Comparison of ENCODE assay signal across 20 cellular contexts in the genomic region with DNA sequence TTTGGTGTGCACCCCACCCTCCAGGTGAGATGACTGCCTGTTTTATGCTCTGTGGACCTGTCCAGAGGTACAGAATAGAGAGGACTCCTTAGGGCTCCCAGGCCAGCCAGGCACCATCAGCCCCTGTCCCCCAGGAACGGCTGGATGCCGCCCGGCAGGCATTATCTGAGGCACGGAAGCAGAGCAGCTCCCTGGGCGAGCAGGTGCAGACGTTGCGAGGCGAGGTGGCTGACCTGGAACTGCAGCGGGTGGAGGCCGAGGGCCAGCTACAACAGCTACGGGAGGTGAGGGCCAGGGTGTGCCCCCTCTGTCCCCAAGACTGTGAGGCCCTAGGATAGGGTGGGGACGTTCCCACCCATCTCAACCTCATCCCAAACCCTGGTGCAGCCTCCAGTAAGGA. TPM values are rescaled to one million over a fixed set of nuclear protein-coding genes. Genes with fewer than 3 reads are reported as not detected.
"Had no signal": no experiment of that assay in that cellular context is flagged by ENCODE, and none has a peak within 500 bp of the region (broad histone marks: within the 10 kb centered on the region; RNA-seq: fewer than 3 reads in every experiment).

No MANE protein-coding gene starts in this region.

- H3K4me1 ChIP-seq: psoas muscle had no signal

- H3K27ac Mint-ChIP-seq: immature natural killer cell, neural progenitor cell had no signal

- H3K4me3 Mint-ChIP-seq: effector memory CD8-positive, alpha-beta T cell; immature natural killer cell; naive thymus-derived CD8-positive, alpha-beta T cell; neural progenitor cell; stimulated activated effector memory CD8-positive, alpha-beta T cell treated with anti-CD3 and anti-CD28 coated beads, Interleukin-12 subunit alpha, Interleukin-12 subunit beta, amount 100 ng/mL, for 72 hours had no signal

- DNase-seq: cortex of kidney; effector memory CD8-positive, alpha-beta T cell; hypothalamus; immature natural killer cell; islet precursor cell; kidney glomerular epithelial cell; left ventricle myocardium superior; lower lobe of right lung; naive thymus-derived CD8-positive, alpha-beta T cell; psoas muscle; right cardiac atrium; sigmoid colon; stimulated activated CD4-positive, alpha-beta T cell treated with anti-CD3 and anti-CD28 coated beads, Interleukin-2, amount 100 ng/mL, for 24 hours; stimulated activated CD4-positive, alpha-beta T cell treated with anti-CD3 and anti-CD28 coated beads, Interleukin-4, amount 100 ng/mL, for 24 hours; stimulated activated naive CD4-positive, alpha-beta T cell treated with Interleukin-2 at 50 U/mL for 16 hours; stomach; thyroid gland; trophoblast cell had no signal

- ATAC-seq: effector memory CD8-positive, alpha-beta T cell; left ventricle myocardium superior; lower lobe of right lung; naive thymus-derived CD8-positive, alpha-beta T cell; psoas muscle; right cardiac atrium; stimulated activated effector memory CD8-positive, alpha-beta T cell treated with anti-CD3 and anti-CD28 coated beads, Interleukin-12 subunit alpha, Interleukin-12 subunit beta, amount 100 ng/mL, for 72 hours had no signal

- H3K9me3 Mint-ChIP-seq: effector memory CD8-positive, alpha-beta T cell; immature natural killer cell; naive thymus-derived CD8-positive, alpha-beta T cell; neural progenitor cell; stimulated activated effector memory CD8-positive, alpha-beta T cell treated with anti-CD3 and anti-CD28 coated beads, Interleukin-12 subunit alpha, Interleukin-12 subunit beta, amount 100 ng/mL, for 72 hours had no signal

- H3K4me3 ChIP-seq: lower lobe of right lung, neural progenitor cell, psoas muscle, sigmoid colon, stomach, thyroid gland had no signal

- H3K27me3 Mint-ChIP-seq: effector memory CD8-positive, alpha-beta T cell; naive thymus-derived CD8-positive, alpha-beta T cell had no signal

- H3K27ac ChIP-seq: lower lobe of right lung, psoas muscle, sigmoid colon, stomach, thyroid gland had no signal

- H3K27me3 ChIP-seq: neural progenitor cell, sigmoid colon, stomach, thyroid gland had no signal

- H3K4me1 Mint-ChIP-seq: immature natural killer cell had no signal

- H3K36me3 ChIP-seq: neural progenitor cell had no signal

- H3K9me3 ChIP-seq: lower lobe of right lung, psoas muscle, sigmoid colon, stomach, thyroid gland had no signal

RNA-seq across cellular contexts. Expression of a gene that starts 10.8 kb away (rescaled TPM):
- total RNA-seq: naive thymus-derived CD8-positive, alpha-beta T cell had no signal
- polyA plus RNA-seq: immature natural killer cell had no signal
